ENCODE assay signal across 23 cellular contexts in the genomic region with DNA sequence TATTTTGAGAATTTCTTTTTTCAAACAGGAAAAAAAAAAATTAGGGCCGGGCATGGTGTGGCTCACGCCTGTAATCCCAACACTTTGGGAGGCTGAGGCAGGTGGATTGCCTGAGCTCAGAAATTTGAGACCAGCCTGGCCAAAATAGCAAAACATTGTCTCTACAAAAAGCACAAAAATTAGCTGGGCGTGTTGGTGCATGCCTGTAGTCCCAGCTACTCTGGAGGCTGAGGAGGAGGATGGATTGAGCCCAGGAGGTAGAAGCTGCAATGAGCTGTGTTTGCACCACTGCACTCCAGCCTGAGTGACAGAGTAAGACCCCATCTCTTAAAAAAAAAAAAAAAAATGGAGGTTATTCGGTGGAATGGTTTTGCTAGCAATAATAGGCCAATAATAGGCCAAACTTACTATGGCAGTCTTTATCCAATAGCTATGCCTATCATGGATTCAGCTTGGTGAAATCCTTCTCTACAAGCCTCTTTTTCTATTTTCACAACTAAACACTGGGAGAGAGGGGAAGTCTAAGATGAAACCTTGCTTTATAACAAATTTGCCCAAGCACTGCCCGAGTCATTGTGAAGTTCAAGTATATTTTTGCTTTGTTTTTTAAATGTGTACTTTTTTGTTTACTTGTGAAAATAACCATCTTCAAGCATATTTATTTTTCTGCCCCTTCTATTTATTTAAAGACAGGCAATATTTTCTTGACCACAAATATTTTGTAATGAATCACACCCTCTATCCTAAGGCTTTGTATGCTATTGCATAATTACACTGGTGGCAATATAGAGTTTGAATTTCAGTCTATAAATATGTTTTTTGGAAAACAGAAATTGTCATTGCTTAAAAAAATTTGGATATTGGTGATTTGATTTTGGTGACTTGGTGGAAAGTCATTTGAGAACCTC. TPM values are rescaled to one million over a fixed set of nuclear protein-coding genes. Genes with fewer than 3 reads are reported as not detected.
A peak's percentile ranks its signal among the peaks of the same experiment; 100 is the strongest.
DNase-seq lines count a peak whose midpoint lies in the region; ATAC-seq, FAIRE-seq and TF ChIP-seq lines count a peak whose summit lies in the region.
"Had no signal": no experiment of that assay in that cellular context is flagged by ENCODE, and none has a peak within 500 bp of the region (broad histone marks: within the 10 kb centered on the region; RNA-seq: fewer than 3 reads in every experiment).

No MANE protein-coding gene starts in this region.

- H3K36me3 ChIP-seq in keratinocyte (ENCODE audit: control insufficient read depth in 2 of 2, extremely low read depth in 1 of 2, insufficient read depth in 2 of 2, low read length in 2 of 2): no peaks in the 10 kb centered on the region
- H3K36me3 ChIP-seq: SJSA1, vagina had no signal

- ATAC-seq in HG03175 (IDR thresholded peaks at IDR 0.05; ENCODE audit: unreplicated experiment): no peak
- ATAC-seq in sciatic nerve: no peak
- ATAC-seq: activated CD8-positive, alpha-beta T cell treated with anti-CD3 and anti-CD28 coated beads for 36 hours; naive thymus-derived CD8-positive, alpha-beta T cell had no signal

- H3K4me2 ChIP-seq in keratinocyte (ENCODE audit: control insufficient read depth, extremely low read depth, insufficient read depth, low read depth, low read length): peak overlapping the region; percentile 35

- no peaks in the 10 kb centered on the region for H4K20me1 ChIP-seq in keratinocyte (ENCODE audit: control insufficient read depth, extremely low read depth, insufficient read depth, low read length)

- no peak for FAIRE-seq in keratinocyte (lab: Jason Lieb, UNC)
- FAIRE-seq: GM12891, kidney had no signal

- H2AFZ ChIP-seq in keratinocyte (ENCODE audit: control insufficient read depth, low read length): no peak overlapping the region

- DNase-seq in EH (ENCODE audit: low read depth) (peak; percentile 34), LHCN-M2 (ENCODE audit: low read depth) (peak; percentile 62), astrocyte of the spinal cord (ENCODE audit: low read depth, low spot score) (peak; percentile 15), keratinocyte (ENCODE audit: low read depth, low spot score) (no peak), sciatic nerve (ENCODE audit: low spot score) (no peak)
- no peak for DNase-seq in activated CD8-positive, alpha-beta memory T cell treated with anti-CD3 and anti-CD28 coated beads for 24 hours
- DNase-seq: activated CD4-positive, CD25-positive, alpha-beta regulatory T cell; activated CD8-positive, alpha-beta T cell treated with anti-CD3 and anti-CD28 coated beads for 36 hours; activated T-cell treated with anti-CD3 and anti-CD28 coated beads, Interleukin-2, amount 50 U/mL, for 48 hours; C1 segment of cervical spinal cord; dorsolateral prefrontal cortex; kidney; MM.1S; naive thymus-derived CD8-positive, alpha-beta T cell; NCI-H2081 treated with DMSO at 0.1 percent for 48 hours; NCI-H526; substantia nigra had no signal

- H3K4me1 ChIP-seq in keratinocyte (ENCODE audit: control insufficient read depth, extremely low read depth, insufficient read depth, low read length): peaks cover 14% of the 10 kb centered on the region
- H3K4me1 ChIP-seq: vagina had no signal

- no peaks in the 10 kb centered on the region for H3K79me2 ChIP-seq in keratinocyte (ENCODE audit: control insufficient read depth, insufficient read depth, low read length)

- no peak overlapping the region for H3K9ac ChIP-seq in keratinocyte (ENCODE audit: control insufficient read depth, extremely low read depth, insufficient read depth, low read length)

- H3K27ac ChIP-seq in keratinocyte (ENCODE audit: control insufficient read depth, insufficient read depth, low read length): peak overlapping the region; percentile 10
- H3K27ac ChIP-seq: dorsolateral prefrontal cortex, SJSA1, vagina had no signal

- dilution Hi-C loops in keratinocyte (cut with MboI; ENCODE audit: extremely low pct_ligation_motif_present, low sequenced_read_pairs): no loop called here

- H3K9me1 ChIP-seq in keratinocyte (ENCODE audit: control insufficient read depth, extremely low read depth, insufficient read depth, low read length): no peaks in the 10 kb centered on the region

- no peaks in the 10 kb centered on the region for H3K27me3 ChIP-seq in keratinocyte (ENCODE audit: control insufficient read depth, extremely low read depth, insufficient read depth, low read length)
- H3K27me3 ChIP-seq: dorsolateral prefrontal cortex, vagina had no signal

- H3K9me3 ChIP-seq in keratinocyte (ENCODE audit: control insufficient read depth, low read depth, low read length): no peaks in the 10 kb centered on the region
- H3K9me3 ChIP-seq: SJSA1, vagina had no signal

- H3K4me3 ChIP-seq in astrocyte of the spinal cord (ENCODE audit: low read depth, low read length) (no peak overlapping the region), keratinocyte (ENCODE audit: control insufficient read depth in 2 of 3, extremely low read depth in 1 of 3, insufficient read depth in 2 of 3, low read depth in 1 of 3, low read length in 3 of 3) (no peak overlapping the region)
- H3K4me3 ChIP-seq: dorsolateral prefrontal cortex, SJSA1, vagina had no signal

- intact Hi-C loops in sciatic nerve (cut with DNase I): no loop called here

- TF ChIP-seq CTCF in astrocyte of the spinal cord (IDR thresholded peaks at IDR 0.05; ENCODE audit: low read depth, low read length): no peak
- TF ChIP-seq CTCF in keratinocyte (optimal IDR thresholded peaks at IDR 0.05 in 1 of 3, IDR thresholded peaks at IDR 0.05 in 1 of 3, conservative IDR thresholded peaks at IDR 0.05 in 1 of 3; ENCODE audit: extremely low read depth in 1 of 3, insufficient read depth in 2 of 3, low read length in 3 of 3): no peak

- in situ Hi-C loops in astrocyte of the spinal cord (cut with HindIII; ENCODE audit: low sequenced_read_pairs): no loop called here

RNA-seq across cellular contexts. Expression of a gene that starts 20.0 kb away (rescaled TPM):
- 0.51 and 1.5 TPM in 2 replicates for total RNA-seq in LHCN-M2 (2014; rRNA removed)
- polyA plus RNA-seq in LHCN-M2 (2012): 0.16 TPM
- 2.4 to 8.2 TPM (median 3.9 TPM) in 3 replicates for polyA plus RNA-seq in keratinocyte
- 0.42 TPM for polyA plus RNA-seq in keratinocyte (2011; ENCODE audit: low read depth)
- 7.7 and 13.8 TPM in 2 replicates for polyA plus RNA-seq in keratinocyte (2011; cell fraction: cytosol; rRNA removed)
- polyA plus RNA-seq in keratinocyte (2011; cell fraction: nucleus; rRNA removed): 12.1 and 13.5 TPM in 2 replicates
- 0.37 and 2.7 TPM in 2 replicates for polyA plus RNA-seq in keratinocyte (2012; ENCODE audit: low replicate concordance)
- 0.52 to 6.6 TPM (median 3.0 TPM) in 3 replicates for polyA minus RNA-seq in keratinocyte
- 12.5 TPM for polyA minus RNA-seq in keratinocyte (2011; cell fraction: cytosol; rRNA and poly(A)+ RNA removed)
- polyA minus RNA-seq in keratinocyte (2011; cell fraction: nucleus; rRNA and poly(A)+ RNA removed): 8.1 and 23.4 TPM in 2 replicates
- 6.0 TPM for total RNA-seq in sciatic nerve
- total RNA-seq: activated CD8-positive, alpha-beta T cell treated with anti-CD3 and anti-CD28 coated beads for 36 hours; progenitor cell of endocrine pancreas; SJSA1; T-helper 2 cell treated with Interferon-gamma antibody and Interleukin-4, amounts not matched to agents 100 ng/mL and 5 ng/mL, for 36 hours had no signal

Comparison
In these comparisons a context has a peak if more than half of its experiments do, and no peak if none do; other contexts are left out.
1. DNase-seq: peak in EH (single experiment), LHCN-M2 (single experiment) and astrocyte of the spinal cord (single experiment); none in keratinocyte (single experiment), activated CD8-positive, alpha-beta memory T cell treated with anti-CD3 and anti-CD28 coated beads for 24 hours (single experiment) and sciatic nerve (single experiment).